2 cellular contexts compared by ENCODE assay signal in genomic region chr14:63200767-63201166, GRCh38.
TF ChIP-seq lines count a peak whose summit lies in the region.

No MANE protein-coding gene starts in this region.

TF ChIP-seq in SK-N-SH, 30 proteins besides CTCF, POLR2A, EP300 and RAD21:
- TF ChIP-seq PBX3 (IDR thresholded peaks at IDR 0.05) (peak; percentile 82), TAF1 (IDR thresholded peaks at IDR 0.05; ENCODE audit: borderline replicate concordance, low read depth, low read length) (no peak), FOSL2 (IDR thresholded peaks at IDR 0.05; ENCODE audit: borderline replicate concordance, low read depth) (peak; percentile 65; the same call in 1 of the 2 replicates), TCF12 (IDR thresholded peaks at IDR 0.05) (peak; percentile 75), FOXJ3 (CRISPR knock-in tag; IDR thresholded peaks at IDR 0.05) (no peak), MAX (IDR thresholded peaks at IDR 0.05; ENCODE audit: low read depth) (no peak), NFIC (IDR thresholded peaks at IDR 0.05; ENCODE audit: borderline replicate concordance) (peak; percentile 15; the same call in 1 of the 2 replicates), JUND (IDR thresholded peaks at IDR 0.05) (peak; percentile 66)
- TF ChIP-seq, protein P1, sequence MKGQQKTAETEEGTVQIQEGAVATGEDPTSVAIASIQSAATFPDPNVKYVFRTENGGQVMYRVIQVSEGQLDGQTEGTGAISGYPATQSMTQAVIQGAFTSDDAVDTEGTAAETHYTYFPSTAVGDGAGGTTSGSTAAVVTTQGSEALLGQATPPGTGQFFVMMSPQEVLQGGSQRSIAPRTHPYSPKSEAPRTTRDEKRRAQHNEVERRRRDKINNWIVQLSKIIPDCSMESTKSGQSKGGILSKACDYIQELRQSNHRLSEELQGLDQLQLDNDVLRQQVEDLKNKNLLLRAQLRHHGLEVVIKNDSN (IDR thresholded peaks at IDR 0.05; ENCODE audit: borderline replicate concordance, low read depth), result no peak
TF ChIP-seq in SK-N-SH: peak in this region for 5.

TF ChIP-seq in SK-N-SH treated with all-trans-retinoic acid at 6 μM for 48 hours, 23 proteins besides CTCF, POLR2A, EP300 and RAD21:
- no peak for TF ChIP-seq TCF4 (CRISPR knock-in tag; IDR thresholded peaks at IDR 0.05; ENCODE audit: borderline replicate concordance)
- no peak for TF ChIP-seq POU6F1 (CRISPR knock-in tag; IDR thresholded peaks at IDR 0.05; ENCODE audit: borderline replicate concordance, low read depth)
- no peak for TF ChIP-seq GLIS3 (CRISPR knock-in tag; IDR thresholded peaks at IDR 0.05)
- no peak for TF ChIP-seq ESRRG (CRISPR knock-in tag; IDR thresholded peaks at IDR 0.05)
- TF ChIP-seq, protein P2, sequence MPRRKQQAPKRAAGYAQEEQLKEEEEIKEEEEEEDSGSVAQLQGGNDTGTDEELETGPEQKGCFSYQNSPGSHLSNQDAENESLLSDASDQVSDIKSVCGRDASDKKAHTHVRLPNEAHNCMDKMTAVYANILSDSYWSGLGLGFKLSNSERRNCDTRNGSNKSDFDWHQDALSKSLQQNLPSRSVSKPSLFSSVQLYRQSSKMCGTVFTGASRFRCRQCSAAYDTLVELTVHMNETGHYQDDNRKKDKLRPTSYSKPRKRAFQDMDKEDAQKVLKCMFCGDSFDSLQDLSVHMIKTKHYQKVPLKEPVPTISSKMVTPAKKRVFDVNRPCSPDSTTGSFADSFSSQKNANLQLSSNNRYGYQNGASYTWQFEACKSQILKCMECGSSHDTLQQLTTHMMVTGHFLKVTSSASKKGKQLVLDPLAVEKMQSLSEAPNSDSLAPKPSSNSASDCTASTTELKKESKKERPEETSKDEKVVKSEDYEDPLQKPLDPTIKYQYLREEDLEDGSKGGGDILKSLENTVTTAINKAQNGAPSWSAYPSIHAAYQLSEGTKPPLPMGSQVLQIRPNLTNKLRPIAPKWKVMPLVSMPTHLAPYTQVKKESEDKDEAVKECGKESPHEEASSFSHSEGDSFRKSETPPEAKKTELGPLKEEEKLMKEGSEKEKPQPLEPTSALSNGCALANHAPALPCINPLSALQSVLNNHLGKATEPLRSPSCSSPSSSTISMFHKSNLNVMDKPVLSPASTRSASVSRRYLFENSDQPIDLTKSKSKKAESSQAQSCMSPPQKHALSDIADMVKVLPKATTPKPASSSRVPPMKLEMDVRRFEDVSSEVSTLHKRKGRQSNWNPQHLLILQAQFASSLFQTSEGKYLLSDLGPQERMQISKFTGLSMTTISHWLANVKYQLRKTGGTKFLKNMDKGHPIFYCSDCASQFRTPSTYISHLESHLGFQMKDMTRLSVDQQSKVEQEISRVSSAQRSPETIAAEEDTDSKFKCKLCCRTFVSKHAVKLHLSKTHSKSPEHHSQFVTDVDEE (CRISPR knock-in tag; IDR thresholded peaks at IDR 0.05), result no peak
- TF ChIP-seq TOX (CRISPR knock-in tag; IDR thresholded peaks at IDR 0.05; ENCODE audit: borderline replicate concordance), result no peak
- no peak for TF ChIP-seq PPARA (CRISPR knock-in tag; IDR thresholded peaks at IDR 0.05; ENCODE audit: borderline replicate concordance)
- no peak for TF ChIP-seq ZNF70 (CRISPR knock-in tag; IDR thresholded peaks at IDR 0.05)
- no peak for TF ChIP-seq OSR1 (CRISPR knock-in tag; IDR thresholded peaks at IDR 0.05)
- TF ChIP-seq ZC3H10 (CRISPR knock-in tag; IDR thresholded peaks at IDR 0.05), result no peak
- no peak for TF ChIP-seq BACH2 (CRISPR knock-in tag; IDR thresholded peaks at IDR 0.05; ENCODE audit: borderline replicate concordance)
- no peak for TF ChIP-seq ZNF8 (CRISPR knock-in tag; IDR thresholded peaks at IDR 0.05)
- TF ChIP-seq SNAI2 (CRISPR knock-in tag; IDR thresholded peaks at IDR 0.05), result no peak
- no peak for TF ChIP-seq RARB (CRISPR knock-in tag; IDR thresholded peaks at IDR 0.05)
- TF ChIP-seq, protein P3, sequence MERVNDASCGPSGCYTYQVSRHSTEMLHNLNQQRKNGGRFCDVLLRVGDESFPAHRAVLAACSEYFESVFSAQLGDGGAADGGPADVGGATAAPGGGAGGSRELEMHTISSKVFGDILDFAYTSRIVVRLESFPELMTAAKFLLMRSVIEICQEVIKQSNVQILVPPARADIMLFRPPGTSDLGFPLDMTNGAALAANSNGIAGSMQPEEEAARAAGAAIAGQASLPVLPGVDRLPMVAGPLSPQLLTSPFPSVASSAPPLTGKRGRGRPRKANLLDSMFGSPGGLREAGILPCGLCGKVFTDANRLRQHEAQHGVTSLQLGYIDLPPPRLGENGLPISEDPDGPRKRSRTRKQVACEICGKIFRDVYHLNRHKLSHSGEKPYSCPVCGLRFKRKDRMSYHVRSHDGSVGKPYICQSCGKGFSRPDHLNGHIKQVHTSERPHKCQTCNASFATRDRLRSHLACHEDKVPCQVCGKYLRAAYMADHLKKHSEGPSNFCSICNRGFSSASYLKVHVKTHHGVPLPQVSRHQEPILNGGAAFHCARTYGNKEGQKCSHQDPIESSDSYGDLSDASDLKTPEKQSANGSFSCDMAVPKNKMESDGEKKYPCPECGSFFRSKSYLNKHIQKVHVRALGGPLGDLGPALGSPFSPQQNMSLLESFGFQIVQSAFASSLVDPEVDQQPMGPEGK (CRISPR knock-in tag; IDR thresholded peaks at IDR 0.05; ENCODE audit: borderline replicate concordance), result no peak
- no peak for TF ChIP-seq ISL1 (CRISPR knock-in tag; IDR thresholded peaks at IDR 0.05)
- no peak for TF ChIP-seq CREB5 (CRISPR knock-in tag; IDR thresholded peaks at IDR 0.05; ENCODE audit: low read depth)
